ENCODE assay signal across 7 cellular contexts in the genomic region with DNA sequence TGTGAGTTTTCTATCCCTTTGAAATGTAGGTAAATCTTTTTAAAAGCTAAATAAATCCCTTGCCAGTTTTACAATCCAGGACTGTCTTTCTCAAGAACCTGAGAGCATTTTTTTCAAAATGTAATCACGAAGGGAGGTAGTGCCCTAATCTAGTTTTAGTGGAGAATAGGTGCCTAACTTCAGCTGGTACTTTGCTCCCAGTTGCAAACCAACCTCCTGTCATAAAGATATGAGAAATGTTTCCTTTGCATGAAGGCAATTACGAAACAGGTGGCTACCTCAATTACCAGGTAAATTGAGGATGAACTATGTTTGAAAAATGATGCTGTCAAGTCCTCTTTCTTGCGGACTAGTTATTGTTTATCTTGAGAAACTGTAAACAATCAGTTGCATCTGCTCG.
"Had no signal": no experiment of that assay in that cellular context is flagged by ENCODE, and none has a peak within 500 bp of the region (broad histone marks: within the 10 kb centered on the region; RNA-seq: fewer than 3 reads in every experiment).

No MANE protein-coding gene starts in this region.

- ATAC-seq: GM23338 had no signal

- FAIRE-seq: H1, H54, HTR-8/SVneo had no signal

- H2AFZ ChIP-seq: GM23338 had no signal

- DNase-seq: H9, HCEC 1CT, IMR-90 had no signal

- H3K4me3 ChIP-seq: GM23338 had no signal

- H3K4me2 ChIP-seq: GM23338 had no signal
